ENCODE assay signal across 23 cellular contexts in genomic region chr10:84049300-84050015, GRCh38.
"Had no signal": no experiment of that assay in that cellular context is flagged by ENCODE, and none has a peak within 500 bp of the region (broad histone marks: within the 10 kb centered on the region; RNA-seq: fewer than 3 reads in every experiment).

No MANE protein-coding gene starts in this region.

- H3K9me3 ChIP-seq: esophagus muscularis mucosa, suprapubic skin, transverse colon, vagina had no signal

- H3K27me3 ChIP-seq: esophagus muscularis mucosa, foreskin keratinocyte, suprapubic skin, vagina had no signal

- DNase-seq: dermis blood vessel endothelial cell; effector memory CD4-positive, alpha-beta T cell; foreskin keratinocyte; naive B cell; right cardiac atrium; spleen; stimulated activated CD4-positive, alpha-beta T cell treated with anti-CD3 and anti-CD28 coated beads, Interleukin-4, amount 100 ng/mL, for 1 hour; stimulated activated CD8-positive, alpha-beta memory T cell treated with anti-CD3 and anti-CD28 coated beads, Interleukin-4, amount 100 ng/mL, for 48 hours; stimulated activated naive CD4-positive, alpha-beta T cell; stimulated activated naive CD8-positive, alpha-beta T cell treated with anti-CD3 and anti-CD28 coated beads, Interleukin-15, amount 100 ng/mL, for 72 hours; transverse colon had no signal

- H3K36me3 ChIP-seq: esophagus muscularis mucosa, gastroesophageal sphincter, spleen, suprapubic skin, transverse colon, vagina had no signal

- H3K79me2 ChIP-seq: parathyroid adenoma had no signal

- FAIRE-seq: endothelial cell of umbilical vein, keratinocyte had no signal

- H2AFZ ChIP-seq: parathyroid adenoma had no signal

- H3K4me3 ChIP-seq: coronary artery, esophagus muscularis mucosa, gastroesophageal sphincter, lung, skin epidermis, spleen, suprapubic skin, transverse colon, vagina had no signal

- ATAC-seq: foreskin keratinocyte; gastroesophageal sphincter; left lobe of liver; natural killer cell treated with Interleukin-12 subunit alpha and Interleukin-12 subunit beta and Interleukin-15 and Interleukin-18, amount 100 ng/mL, for 72 hours; right cardiac atrium; stimulated activated naive CD8-positive, alpha-beta T cell treated with anti-CD3 and anti-CD28 coated beads, Interleukin-15, amount 100 ng/mL, for 72 hours had no signal

- H3K27ac ChIP-seq: coronary artery, esophagus muscularis mucosa, foreskin keratinocyte, gastroesophageal sphincter, parathyroid adenoma, skin epidermis, spleen, suprapubic skin, transverse colon, vagina had no signal

- H3K4me1 ChIP-seq: esophagus muscularis mucosa, foreskin keratinocyte, gastroesophageal sphincter, parathyroid adenoma, spleen, suprapubic skin, transverse colon, vagina had no signal

- H3K9ac ChIP-seq: parathyroid adenoma had no signal
